Comparison of ENCODE assay signal across 1 cellular context in the genomic region with DNA sequence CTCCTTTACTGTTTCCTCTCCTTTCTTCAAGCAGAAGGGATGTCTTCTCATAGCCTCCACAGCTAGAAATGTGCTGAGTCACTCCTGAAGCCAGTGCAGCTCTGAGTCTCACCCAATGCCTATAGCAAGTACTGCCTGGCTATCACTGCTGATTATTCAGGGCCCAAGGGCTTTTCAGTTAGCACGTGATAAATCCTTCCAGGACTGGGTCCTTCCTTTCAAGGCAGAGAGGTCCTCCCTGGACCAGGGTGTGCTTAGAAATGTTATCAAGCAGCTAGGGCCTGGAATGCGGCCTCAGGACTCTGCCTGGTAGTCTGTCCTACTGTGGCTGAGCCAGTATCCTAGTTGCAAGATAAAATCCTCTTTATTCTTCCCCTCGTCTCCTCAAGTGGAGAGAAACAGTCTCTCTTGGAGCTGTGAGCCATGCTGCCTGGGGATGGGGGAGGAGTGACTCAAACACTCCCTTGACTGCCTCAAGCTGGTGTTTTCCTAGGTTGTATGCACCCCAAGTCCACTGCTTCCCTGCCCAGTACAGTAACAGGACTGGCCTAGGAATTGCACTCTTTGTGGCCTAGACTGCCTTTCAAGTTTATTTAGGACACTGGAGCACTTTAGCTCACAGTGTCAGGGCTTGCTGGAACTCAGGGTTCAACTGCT.
TF ChIP-seq lines count a peak whose summit lies in the region.

No MANE protein-coding gene starts in this region.

TF ChIP-seq in K562, 482 proteins besides CTCF, POLR2A, EP300 and RAD21 (continued from another document):
- TF ChIP-seq, protein P1, sequence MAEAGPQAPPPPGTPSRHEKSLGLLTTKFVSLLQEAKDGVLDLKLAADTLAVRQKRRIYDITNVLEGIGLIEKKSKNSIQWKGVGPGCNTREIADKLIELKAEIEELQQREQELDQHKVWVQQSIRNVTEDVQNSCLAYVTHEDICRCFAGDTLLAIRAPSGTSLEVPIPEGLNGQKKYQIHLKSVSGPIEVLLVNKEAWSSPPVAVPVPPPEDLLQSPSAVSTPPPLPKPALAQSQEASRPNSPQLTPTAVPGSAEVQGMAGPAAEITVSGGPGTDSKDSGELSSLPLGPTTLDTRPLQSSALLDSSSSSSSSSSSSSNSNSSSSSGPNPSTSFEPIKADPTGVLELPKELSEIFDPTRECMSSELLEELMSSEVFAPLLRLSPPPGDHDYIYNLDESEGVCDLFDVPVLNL (CRISPR knock-in tag; IDR thresholded peaks at IDR 0.05; ENCODE audit: low read depth), result no peak
- TF ChIP-seq L3MBTL2 (IDR thresholded peaks at IDR 0.05), result peak; percentile 12; the same call in 1 of the 2 replicates
- TF ChIP-seq ZNF408 (CRISPR knock-in tag; IDR thresholded peaks at IDR 0.05; ENCODE audit: low read depth), result no peak
- TF ChIP-seq, protein P2, sequence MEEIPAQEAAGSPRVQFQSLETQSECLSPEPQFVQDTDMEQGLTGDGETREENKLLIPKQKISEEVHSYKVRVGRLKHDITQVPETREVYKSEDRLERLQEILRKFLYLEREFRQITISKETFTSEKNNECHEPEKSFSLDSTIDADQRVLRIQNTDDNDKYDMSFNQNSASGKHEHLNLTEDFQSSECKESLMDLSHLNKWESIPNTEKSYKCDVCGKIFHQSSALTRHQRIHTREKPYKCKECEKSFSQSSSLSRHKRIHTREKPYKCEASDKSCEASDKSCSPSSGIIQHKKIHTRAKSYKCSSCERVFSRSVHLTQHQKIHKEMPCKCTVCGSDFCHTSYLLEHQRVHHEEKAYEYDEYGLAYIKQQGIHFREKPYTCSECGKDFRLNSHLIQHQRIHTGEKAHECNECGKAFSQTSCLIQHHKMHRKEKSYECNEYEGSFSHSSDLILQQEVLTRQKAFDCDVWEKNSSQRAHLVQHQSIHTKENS (CRISPR knock-in tag; IDR thresholded peaks at IDR 0.05), result no peak
- peak; percentile 89 for TF ChIP-seq ZNF316 (IDR thresholded peaks at IDR 0.05)
- TF ChIP-seq RFX7 (CRISPR knock-in tag; IDR thresholded peaks at IDR 0.05), result no peak
- peak; percentile 88 for TF ChIP-seq MAFK (IDR thresholded peaks at IDR 0.05; ENCODE audit: low read length)
- TF ChIP-seq HNRNPL (IDR thresholded peaks at IDR 0.05; ENCODE audit: low read depth, low read length), result no peak
- no peak for TF ChIP-seq FOXK2 (conservative IDR thresholded peaks at IDR 0.05 in 1 of 2, IDR thresholded peaks at IDR 0.05 in 1 of 2; ENCODE audit: low read depth in 2 of 2)
- no peak for TF ChIP-seq TAF9B (IDR thresholded peaks at IDR 0.05; ENCODE audit: partially characterized antibody)
- TF ChIP-seq, protein P3, sequence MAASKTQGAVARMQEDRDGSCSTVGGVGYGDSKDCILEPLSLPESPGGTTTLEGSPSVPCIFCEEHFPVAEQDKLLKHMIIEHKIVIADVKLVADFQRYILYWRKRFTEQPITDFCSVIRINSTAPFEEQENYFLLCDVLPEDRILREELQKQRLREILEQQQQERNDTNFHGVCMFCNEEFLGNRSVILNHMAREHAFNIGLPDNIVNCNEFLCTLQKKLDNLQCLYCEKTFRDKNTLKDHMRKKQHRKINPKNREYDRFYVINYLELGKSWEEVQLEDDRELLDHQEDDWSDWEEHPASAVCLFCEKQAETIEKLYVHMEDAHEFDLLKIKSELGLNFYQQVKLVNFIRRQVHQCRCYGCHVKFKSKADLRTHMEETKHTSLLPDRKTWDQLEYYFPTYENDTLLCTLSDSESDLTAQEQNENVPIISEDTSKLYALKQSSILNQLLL (CRISPR knock-in tag; IDR thresholded peaks at IDR 0.05; ENCODE audit: borderline replicate concordance), result no peak
- TF ChIP-seq SAP30 (IDR thresholded peaks at IDR 0.05; ENCODE audit: borderline replicate concordance, insufficient read depth, low read depth, low read length, poor library complexity, severe bottlenecking), result no peak
- TF ChIP-seq NFE2L1 (tag; IDR thresholded peaks at IDR 0.05; ENCODE audit: borderline replicate concordance, low read depth), result peak; percentile 92
- no peak for TF ChIP-seq PHF21A (IDR thresholded peaks at IDR 0.05; ENCODE audit: borderline replicate concordance, low read depth)
- no peak for TF ChIP-seq HDAC6 (IDR thresholded peaks at IDR 0.05; ENCODE audit: low read depth, low read length)
- TF ChIP-seq MAFG (tag; conservative IDR thresholded peaks at IDR 0.05), result peak; percentile 98
- TF ChIP-seq C11orf30 (IDR thresholded peaks at IDR 0.05; ENCODE audit: low read depth), result peak; percentile 85
